Comparison of ENCODE assay signal across 9 cellular contexts in genomic region chr16:46743232-46743719, GRCh38. TPM values are rescaled to one million over a fixed set of nuclear protein-coding genes. Genes with fewer than 3 reads are reported as not detected.
A peak's percentile ranks its signal among the peaks of the same experiment; 100 is the strongest.
DNase-seq lines count a peak whose midpoint lies in the region; FAIRE-seq and TF ChIP-seq lines count a peak whose summit lies in the region.
"Had no signal": no experiment of that assay in that cellular context is flagged by ENCODE, and none has a peak within 500 bp of the region (broad histone marks: within the 10 kb centered on the region; RNA-seq: fewer than 3 reads in every experiment).

No MANE protein-coding gene starts in this region.

- no peak overlapping the region for H2BK5ac ChIP-seq in neuronal stem cell (ENCODE audit: low read length)

- no peaks in the 10 kb centered on the region for H4K20me1 ChIP-seq in endothelial cell of umbilical vein (replicated peaks; ENCODE audit: control insufficient read depth, extremely low read depth, insufficient read depth, low read length)

- H3K18ac ChIP-seq in neuronal stem cell (ENCODE audit: low read length), result peak overlapping the region; percentile 49

- peak; percentile 47 for DNase-seq in GM19239 (ENCODE audit: insufficient read length, low spot score)
- DNase-seq in NCI-H226, result peak; percentile 17
- DNase-seq in endothelial cell of umbilical vein (ENCODE audit: low read depth, low spot score), result peak; percentile 25
- no peak for DNase-seq in neuronal stem cell (ENCODE audit: low spot score)
- no peak for DNase-seq in A172 (ENCODE audit: low spot score)
- DNase-seq in activated CD4-positive, alpha-beta T cell treated with anti-CD3 and anti-CD28 coated beads, Interleukin-2, amount 10 ng/mL, durations not matched to agents 24 days and 14 days, result no peak
- no peak for DNase-seq in NCI-H1436 (lab: John Stamatoyannopoulos, UW)

- H2AFZ ChIP-seq in ACC112 (ENCODE audit: low read length, unreplicated experiment), result peak overlapping the region; percentile 77
- peak overlapping the region; percentile 85 for H2AFZ ChIP-seq in endothelial cell of umbilical vein (ENCODE audit: low read depth, low read length)
- peak overlapping the region; percentile 73 for H2AFZ ChIP-seq in neuronal stem cell (ENCODE audit: low read length)

- H3K36me3 Mint-ChIP-seq in activated CD4-positive, alpha-beta T cell treated with anti-CD3 and anti-CD28 coated beads, Interleukin-2, amount 10 ng/mL, durations not matched to agents 24 days and 14 days (ENCODE audit: low read depth), result no peaks in the 10 kb centered on the region

- H2AK5ac ChIP-seq in neuronal stem cell (ENCODE audit: low read depth, low read length), result no peak overlapping the region

- no peak overlapping the region for H3K4ac ChIP-seq in neuronal stem cell (ENCODE audit: low read length)

- H3K79me2 ChIP-seq in ACC112 (ENCODE audit: control insufficient read depth, insufficient read depth, low read length, unreplicated experiment), result no peaks in the 10 kb centered on the region
- no peaks in the 10 kb centered on the region for H3K79me2 ChIP-seq in endothelial cell of umbilical vein (ENCODE audit: control insufficient read depth, insufficient read depth, low read length)

- dilution Hi-C loops in endothelial cell of umbilical vein (cut with MboI; ENCODE audit: extremely low pct_ligation_motif_present, low sequenced_read_pairs), result no loop called here

- H3K9ac ChIP-seq in endothelial cell of umbilical vein (replicated peaks; ENCODE audit: extremely low read depth, insufficient read depth, low read length), result no peak overlapping the region
- H3K9ac ChIP-seq in neuronal stem cell (ENCODE audit: low read depth, low read length, poor library complexity), result no peak overlapping the region

- H2BK120ac ChIP-seq in neuronal stem cell (ENCODE audit: low read depth, low read length), result no peak overlapping the region

- no peaks in the 10 kb centered on the region for H3K27me3 Mint-ChIP-seq in activated CD4-positive, alpha-beta T cell treated with anti-CD3 and anti-CD28 coated beads, Interleukin-2, amount 10 ng/mL, durations not matched to agents 24 days and 14 days

- H3K4me2 ChIP-seq in endothelial cell of umbilical vein (ENCODE audit: insufficient read depth, low read length) (no peak overlapping the region), neuronal stem cell (ENCODE audit: insufficient read depth, low read length, poor library complexity, severe bottlenecking) (no peak overlapping the region)

- no peak overlapping the region for H3K27ac Mint-ChIP-seq in activated CD4-positive, alpha-beta T cell treated with anti-CD3 and anti-CD28 coated beads, Interleukin-2, amount 10 ng/mL, durations not matched to agents 24 days and 14 days

- H2BK15ac ChIP-seq in neuronal stem cell (ENCODE audit: low read length), result no peak overlapping the region

- H3K4me1 ChIP-seq in ACC112 (ENCODE audit: control insufficient read depth, insufficient read depth, low read length, unreplicated experiment), result peaks cover 4% of the 10 kb centered on the region
- H3K4me1 ChIP-seq in endothelial cell of umbilical vein (ENCODE audit: control insufficient read depth, extremely low read depth, insufficient read depth, low read length), result peaks cover 4% of the 10 kb centered on the region
- peaks cover 13 to 14% of the 10 kb centered on the region in 2 donors for H3K4me1 ChIP-seq in neuronal stem cell (ENCODE audit: control insufficient read depth in 2 of 2, insufficient read depth in 1 of 2, low read depth in 1 of 2, low read length in 2 of 2)

- H4K8ac ChIP-seq in neuronal stem cell (ENCODE audit: low read depth, low read length), result no peak overlapping the region

- WGBS in neuronal stem cell (ENCODE audit: extremely low coverage in 2 of 2, insufficient read length in 2 of 2, insufficient replicate concordance in 1 of 2), 2 donors, result no CpG with 5 or more reads among the region's 10 CpGs

- no peaks in the 10 kb centered on the region for H3K36me3 ChIP-seq in ACC112 (ENCODE audit: insufficient read depth, low read length)
- H3K36me3 ChIP-seq in endothelial cell of umbilical vein (ENCODE audit: control insufficient read depth in 2 of 2, extremely low read depth in 1 of 2, insufficient read depth in 2 of 2, low read length in 2 of 2), result no peaks in the 10 kb centered on the region
- H3K36me3 ChIP-seq in neuronal stem cell (replicated peaks in 1 of 2; ENCODE audit: control insufficient read depth in 2 of 2, insufficient read depth in 2 of 2, low read length in 2 of 2), result no peaks in the 10 kb centered on the region

- BruUV-seq in endothelial cell of umbilical vein (replicated peaks; lab: Mats Ljungman, UMichigan), result no TSS peak

- no peaks in the 10 kb centered on the region for H3K9me3 Mint-ChIP-seq in activated CD4-positive, alpha-beta T cell treated with anti-CD3 and anti-CD28 coated beads, Interleukin-2, amount 10 ng/mL, durations not matched to agents 24 days and 14 days

- H3K4me1 Mint-ChIP-seq in activated CD4-positive, alpha-beta T cell treated with anti-CD3 and anti-CD28 coated beads, Interleukin-2, amount 10 ng/mL, durations not matched to agents 24 days and 14 days, result peaks cover 4% of the 10 kb centered on the region

- no peak for FAIRE-seq in GM19239 (lab: Jason Lieb, UNC)
- FAIRE-seq in endothelial cell of umbilical vein (lab: Jason Lieb, UNC), result peak; percentile 81

- no peak overlapping the region for H4K91ac ChIP-seq in neuronal stem cell (ENCODE audit: low read depth, low read length, poor library complexity)

- no peak for TF ChIP-seq POLR2A in endothelial cell of umbilical vein (IDR thresholded peaks at IDR 0.05; ENCODE audit: low read depth, low read length)

- H3K4me3 Mint-ChIP-seq in activated CD4-positive, alpha-beta T cell treated with anti-CD3 and anti-CD28 coated beads, Interleukin-2, amount 10 ng/mL, durations not matched to agents 24 days and 14 days, result no peak overlapping the region

- no peaks in the 10 kb centered on the region for H3K9me3 ChIP-seq in endothelial cell of umbilical vein (replicated peaks; ENCODE audit: control insufficient read depth, insufficient read depth, low read length)
- no peaks in the 10 kb centered on the region for H3K9me3 ChIP-seq in neuronal stem cell (replicated peaks in 1 of 2; ENCODE audit: control insufficient read depth in 2 of 2, insufficient read depth in 1 of 2, low read depth in 1 of 2, low read length in 2 of 2)

- intact Hi-C loops in endothelial cell of umbilical vein (cut with micrococcal nuclease), result loop anchor here (5.0 kb wide), 1 partner anchor 51 kb away; no protein-coding TSS in a partner anchor
- intact Hi-C loops in activated CD4-positive, alpha-beta T cell treated with anti-CD3 and anti-CD28 coated beads, Interleukin-2, amount 10 ng/mL, durations not matched to agents 24 days and 14 days (cut with micrococcal nuclease), result no loop called here

- no peaks in the 10 kb centered on the region for H3K79me1 ChIP-seq in neuronal stem cell (ENCODE audit: low read depth, low read length)

- H3K27me3 ChIP-seq in ACC112 (ENCODE audit: insufficient read depth, low read length), result no peaks in the 10 kb centered on the region
- no peaks in the 10 kb centered on the region for H3K27me3 ChIP-seq in endothelial cell of umbilical vein (ENCODE audit: control insufficient read depth in 2 of 2, insufficient read depth in 2 of 2, low read length in 2 of 2)
- no peaks in the 10 kb centered on the region for H3K27me3 ChIP-seq in neuronal stem cell (ENCODE audit: control insufficient read depth in 3 of 3, insufficient read depth in 3 of 3, low read depth in 1 of 3, low read length in 3 of 3)

- H3K14ac ChIP-seq in neuronal stem cell (ENCODE audit: low read length), result no peak overlapping the region

- H3K27ac ChIP-seq in ACC112 (ENCODE audit: low read depth, low read length) (no peak overlapping the region), endothelial cell of umbilical vein (ENCODE audit: insufficient read depth, low read depth, low read length) (no peak overlapping the region), neuronal stem cell (replicated peaks; ENCODE audit: low read length) (no peak overlapping the region)
- H3K27ac ChIP-seq: VCaP had no signal

- no peaks in the 10 kb centered on the region for H3K9me1 ChIP-seq in endothelial cell of umbilical vein (replicated peaks; ENCODE audit: control insufficient read depth, extremely low read depth, insufficient read depth, low read length)

- no peak overlapping the region for H3K4me3 ChIP-seq in ACC112 (ENCODE audit: low read depth, low read length)
- no peak overlapping the region for H3K4me3 ChIP-seq in endothelial cell of umbilical vein (replicated peaks in 1 of 3; ENCODE audit: insufficient read depth in 1 of 3, low read depth in 1 of 3, low read length in 3 of 3)
- H3K4me3 ChIP-seq in neuronal stem cell (ENCODE audit: low read length in 2 of 2), result no peak overlapping the region

- TF ChIP-seq CTCF in endothelial cell of umbilical vein (IDR thresholded peaks at IDR 0.05; ENCODE audit: extremely low read depth in 1 of 2, insufficient read depth in 1 of 2, low read depth in 1 of 2, low read length in 2 of 2), result no peak

- CTCF ChIA-PET in endothelial cell of umbilical vein (lab: Charles Lee), result interaction anchor here (1.5 to 1.6 kb wide), 2 partner anchors 22 to 38 kb away, joined by 3 to 5 read pairs; no protein-coding TSS in a partner anchor

- H2BK12ac ChIP-seq in neuronal stem cell (ENCODE audit: low read length), result no peak overlapping the region

- POLR2A ChIA-PET in endothelial cell of umbilical vein (lab: Charles Lee), result no interaction called here

- no peak overlapping the region for H3K23ac ChIP-seq in neuronal stem cell (ENCODE audit: low read depth, low read length, poor library complexity)

RNA-seq across cellular contexts. Expression of gene MYLK3, which starts 4.9 kb away (rescaled TPM):
- not detected in 2 replicates for total RNA-seq in endothelial cell of umbilical vein
- 0.02 TPM in 1 of 2 replicates, not detected in the other for polyA plus RNA-seq in endothelial cell of umbilical vein
- polyA plus RNA-seq in endothelial cell of umbilical vein (2011; cell fraction: cytosol; rRNA removed), result 0.01 TPM in 1 of 2 replicates, not detected in the other
- polyA plus RNA-seq in endothelial cell of umbilical vein (2011; cell fraction: nucleus; rRNA removed), result 0.07 and 0.10 TPM in 2 replicates
- not detected in 2 replicates for polyA plus RNA-seq in endothelial cell of umbilical vein (2012)
- polyA minus RNA-seq in endothelial cell of umbilical vein, result 0.53 TPM in 1 of 2 replicates, not detected in the other
- polyA minus RNA-seq in endothelial cell of umbilical vein (2011; cell fraction: cytosol; rRNA and poly(A)+ RNA removed), result 2.2 TPM
- polyA minus RNA-seq in endothelial cell of umbilical vein (2011; cell fraction: nucleus; rRNA and poly(A)+ RNA removed), result 0.53 TPM in 1 of 2 replicates, not detected in the other
- polyA plus RNA-seq in neuronal stem cell (2013, experiment 1 of 2), result 0.10 TPM
- polyA plus RNA-seq in neuronal stem cell (2013, experiment 2 of 2), result 0.11 TPM
- total RNA-seq in A172 (2014; rRNA removed; shearing (Covaris generic)), result 0.69 and 1.00 TPM in 2 replicates
- total RNA-seq in activated CD4-positive, alpha-beta T cell treated with anti-CD3 and anti-CD28 coated beads, Interleukin-2, amount 10 ng/mL, durations not matched to agents 24 days and 14 days, result 0.23 and 1.0 TPM in 2 replicates

RNA-seq across cellular contexts. Expression of gene ORC6, which starts 53.8 kb away (rescaled TPM):
- 31.1 and 34.9 TPM in 2 replicates for total RNA-seq in endothelial cell of umbilical vein
- 11.1 and 15.9 TPM in 2 replicates for polyA plus RNA-seq in endothelial cell of umbilical vein
- 18.5 and 21.3 TPM in 2 replicates for polyA plus RNA-seq in endothelial cell of umbilical vein (2011; cell fraction: cytosol; rRNA removed)
- polyA plus RNA-seq in endothelial cell of umbilical vein (2011; cell fraction: nucleus; rRNA removed), result 20.4 and 30.9 TPM in 2 replicates
- 14.4 and 21.9 TPM in 2 replicates for polyA plus RNA-seq in endothelial cell of umbilical vein (2012)
- 6.0 and 6.5 TPM in 2 replicates for polyA minus RNA-seq in endothelial cell of umbilical vein
- polyA minus RNA-seq in endothelial cell of umbilical vein (2011; cell fraction: cytosol; rRNA and poly(A)+ RNA removed), result 13.3 TPM
- polyA minus RNA-seq in endothelial cell of umbilical vein (2011; cell fraction: nucleus; rRNA and poly(A)+ RNA removed), result 13.1 and 13.8 TPM in 2 replicates
- 62.3 TPM for polyA plus RNA-seq in neuronal stem cell (2013, experiment 1 of 2)
- 65.4 TPM for polyA plus RNA-seq in neuronal stem cell (2013, experiment 2 of 2)
- 65.1 and 72.3 TPM in 2 replicates for total RNA-seq in A172 (2014; rRNA removed; shearing (Covaris generic))
- 64.3 and 66.3 TPM in 2 replicates for total RNA-seq in activated CD4-positive, alpha-beta T cell treated with anti-CD3 and anti-CD28 coated beads, Interleukin-2, amount 10 ng/mL, durations not matched to agents 24 days and 14 days

RNA-seq across cellular contexts. Expression of gene VPS35, which starts 54.3 kb away (rescaled TPM):
- total RNA-seq in endothelial cell of umbilical vein, result 101 and 102 TPM in 2 replicates
- polyA plus RNA-seq in endothelial cell of umbilical vein, result 11.6 and 19.7 TPM in 2 replicates
- polyA plus RNA-seq in endothelial cell of umbilical vein (2011; cell fraction: cytosol; rRNA removed), result 21.5 and 22.9 TPM in 2 replicates
- 24.0 and 29.1 TPM in 2 replicates for polyA plus RNA-seq in endothelial cell of umbilical vein (2011; cell fraction: nucleus; rRNA removed)
- 87.9 and 126 TPM in 2 replicates for polyA plus RNA-seq in endothelial cell of umbilical vein (2012)
- 32.1 and 43.3 TPM in 2 replicates for polyA minus RNA-seq in endothelial cell of umbilical vein
- polyA minus RNA-seq in endothelial cell of umbilical vein (2011; cell fraction: cytosol; rRNA and poly(A)+ RNA removed), result 44.7 TPM
- polyA minus RNA-seq in endothelial cell of umbilical vein (2011; cell fraction: nucleus; rRNA and poly(A)+ RNA removed), result 47.1 and 70.2 TPM in 2 replicates
- polyA plus RNA-seq in neuronal stem cell (2013, experiment 1 of 2), result 41.2 TPM
- 42.9 TPM for polyA plus RNA-seq in neuronal stem cell (2013, experiment 2 of 2)
- total RNA-seq in A172 (2014; rRNA removed; shearing (Covaris generic)), result 178 and 289 TPM in 2 replicates
- 89.6 and 95.4 TPM in 2 replicates for total RNA-seq in activated CD4-positive, alpha-beta T cell treated with anti-CD3 and anti-CD28 coated beads, Interleukin-2, amount 10 ng/mL, durations not matched to agents 24 days and 14 days

Comparison
In these comparisons a context has a peak if more than half of its experiments do, and no peak if none do; other contexts are left out.
1. DNase-seq: peak in GM19239 (single experiment), NCI-H226 (single experiment) and endothelial cell of umbilical vein (single experiment); none in neuronal stem cell (single experiment), A172 (single experiment), activated CD4-positive, alpha-beta T cell treated with anti-CD3 and anti-CD28 coated beads, Interleukin-2, amount 10 ng/mL, durations not matched to agents 24 days and 14 days (single experiment) and NCI-H1436 (single experiment).
2. Peak in every context shown above with its lines, with median percentiles within 50 percentile points of each other: H2AFZ ChIP-seq.